Comparison of ENCODE assay signal across 1 cellular context in genomic region chr3:48367201-48367600, GRCh38.
TF ChIP-seq lines count a peak whose summit lies in the region.

No MANE protein-coding gene starts in this region.

TF ChIP-seq in SK-N-SH, 30 proteins besides CTCF, POLR2A, EP300 and RAD21 (continued from another document):
- no peak for TF ChIP-seq MEF2A (IDR thresholded peaks at IDR 0.05; ENCODE audit: borderline replicate concordance, low read depth)
- no peak for TF ChIP-seq JUND (IDR thresholded peaks at IDR 0.05)
- no peak for TF ChIP-seq FOXM1 (IDR thresholded peaks at IDR 0.05; ENCODE audit: low read depth)
- TF ChIP-seq POLR2AphosphoS5 (IDR thresholded peaks at IDR 0.05; ENCODE audit: low read depth, low read length) = no peak
- TF ChIP-seq RFX5 (IDR thresholded peaks at IDR 0.05; ENCODE audit: low read length) = no peak
- TF ChIP-seq SMC3 (IDR thresholded peaks at IDR 0.05; ENCODE audit: low read depth, low read length) = no peak
- no peak for TF ChIP-seq TAF1 (IDR thresholded peaks at IDR 0.05; ENCODE audit: borderline replicate concordance, low read depth, low read length)
- no peak for TF ChIP-seq GATA2 (CRISPR knock-in tag; IDR thresholded peaks at IDR 0.05)
- TF ChIP-seq FOSL2 (IDR thresholded peaks at IDR 0.05; ENCODE audit: borderline replicate concordance, low read depth) = no peak
- TF ChIP-seq FOXJ3 (CRISPR knock-in tag; IDR thresholded peaks at IDR 0.05) = peak; percentile 73; the same call in 1 of the 2 replicates
- no peak for TF ChIP-seq IRF3 (IDR thresholded peaks at IDR 0.05; ENCODE audit: low read depth, low read length)
- no peak for TF ChIP-seq REST (IDR thresholded peaks at IDR 0.05; ENCODE audit: low read depth, low read length)
- no peak for TF ChIP-seq NFIC (IDR thresholded peaks at IDR 0.05; ENCODE audit: borderline replicate concordance)
- TF ChIP-seq NRF1 (IDR thresholded peaks at IDR 0.05; ENCODE audit: low read depth, low read length) = no peak
- no peak for TF ChIP-seq YY1 (IDR thresholded peaks at IDR 0.05; ENCODE audit: low read depth)
- TF ChIP-seq GABPA (IDR thresholded peaks at IDR 0.05; ENCODE audit: low read depth) = no peak
- TF ChIP-seq RXRA (IDR thresholded peaks at IDR 0.05; ENCODE audit: borderline replicate concordance, low read depth) = no peak
- TF ChIP-seq ZBTB33 (IDR thresholded peaks at IDR 0.05; ENCODE audit: borderline replicate concordance, low read depth) = no peak
- TF ChIP-seq USF2 (IDR thresholded peaks at IDR 0.05; ENCODE audit: borderline replicate concordance, low read depth, low read length) = no peak
- no peak for TF ChIP-seq TCF12 (IDR thresholded peaks at IDR 0.05)
